ENCODE assay signal across 1 cellular context in the genomic region with DNA sequence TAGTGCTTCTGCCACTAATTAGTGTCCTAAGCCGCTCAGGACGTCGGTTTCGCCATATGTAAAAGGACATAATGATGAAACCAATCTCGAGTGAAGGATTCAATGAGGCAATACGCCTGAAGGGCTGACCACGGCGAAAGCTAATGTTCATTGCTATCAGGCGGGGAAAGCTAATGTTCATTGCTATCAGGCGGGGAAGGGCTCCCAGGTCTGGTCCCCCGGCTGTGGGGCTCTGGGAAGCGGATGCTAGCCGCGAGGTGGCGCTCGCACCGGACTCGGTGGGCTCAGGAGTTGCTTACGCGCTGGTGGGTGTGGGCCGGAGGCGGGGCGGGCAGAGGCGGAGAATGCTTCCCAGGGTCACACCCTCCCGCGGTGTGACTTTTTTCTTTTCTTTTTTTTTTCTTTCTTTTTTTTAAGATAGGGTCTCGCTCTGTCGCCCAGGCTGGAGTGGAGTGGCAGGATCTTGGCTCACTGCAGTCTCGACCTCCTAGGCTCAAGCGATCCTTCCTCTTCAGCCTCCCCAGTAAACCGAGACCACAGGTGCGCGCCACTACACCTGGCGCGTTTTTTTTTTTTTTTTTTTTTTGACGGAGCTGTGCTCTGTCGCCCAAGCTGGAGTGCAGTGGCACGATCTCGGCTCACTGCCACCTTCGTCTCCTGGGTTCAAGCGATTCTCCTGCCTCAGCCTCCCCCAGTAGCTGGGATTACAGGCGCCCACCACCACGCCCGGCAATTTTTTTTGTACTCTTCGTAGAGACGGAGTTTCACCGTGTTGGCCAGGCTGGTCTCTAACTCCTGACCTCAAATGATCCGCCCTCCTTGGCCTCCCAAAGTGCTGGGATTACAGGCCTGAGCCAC.
TF ChIP-seq lines count a peak whose summit lies in the region.

No MANE protein-coding gene starts in this region.

TF ChIP-seq in K562, 482 proteins besides CTCF, POLR2A, EP300 and RAD21 (continued from another document):
- no peak for TF ChIP-seq THRA (IDR thresholded peaks at IDR 0.05)
- 0 out of 3 replicates have a peak, but pooled peaks of 1 of the 2 experiments have one; percentile 49 for TF ChIP-seq CBX3 (IDR thresholded peaks at IDR 0.05; ENCODE audit: borderline replicate concordance in 1 of 2, low read length in 2 of 2)
- 0 out of 2 replicates have a peak, but pooled peaks have one; percentile 42 for TF ChIP-seq ETS1 (conservative IDR thresholded peaks at IDR 0.05; ENCODE audit: control insufficient read depth, low read depth, low read length)
- TF ChIP-seq, protein P1, sequence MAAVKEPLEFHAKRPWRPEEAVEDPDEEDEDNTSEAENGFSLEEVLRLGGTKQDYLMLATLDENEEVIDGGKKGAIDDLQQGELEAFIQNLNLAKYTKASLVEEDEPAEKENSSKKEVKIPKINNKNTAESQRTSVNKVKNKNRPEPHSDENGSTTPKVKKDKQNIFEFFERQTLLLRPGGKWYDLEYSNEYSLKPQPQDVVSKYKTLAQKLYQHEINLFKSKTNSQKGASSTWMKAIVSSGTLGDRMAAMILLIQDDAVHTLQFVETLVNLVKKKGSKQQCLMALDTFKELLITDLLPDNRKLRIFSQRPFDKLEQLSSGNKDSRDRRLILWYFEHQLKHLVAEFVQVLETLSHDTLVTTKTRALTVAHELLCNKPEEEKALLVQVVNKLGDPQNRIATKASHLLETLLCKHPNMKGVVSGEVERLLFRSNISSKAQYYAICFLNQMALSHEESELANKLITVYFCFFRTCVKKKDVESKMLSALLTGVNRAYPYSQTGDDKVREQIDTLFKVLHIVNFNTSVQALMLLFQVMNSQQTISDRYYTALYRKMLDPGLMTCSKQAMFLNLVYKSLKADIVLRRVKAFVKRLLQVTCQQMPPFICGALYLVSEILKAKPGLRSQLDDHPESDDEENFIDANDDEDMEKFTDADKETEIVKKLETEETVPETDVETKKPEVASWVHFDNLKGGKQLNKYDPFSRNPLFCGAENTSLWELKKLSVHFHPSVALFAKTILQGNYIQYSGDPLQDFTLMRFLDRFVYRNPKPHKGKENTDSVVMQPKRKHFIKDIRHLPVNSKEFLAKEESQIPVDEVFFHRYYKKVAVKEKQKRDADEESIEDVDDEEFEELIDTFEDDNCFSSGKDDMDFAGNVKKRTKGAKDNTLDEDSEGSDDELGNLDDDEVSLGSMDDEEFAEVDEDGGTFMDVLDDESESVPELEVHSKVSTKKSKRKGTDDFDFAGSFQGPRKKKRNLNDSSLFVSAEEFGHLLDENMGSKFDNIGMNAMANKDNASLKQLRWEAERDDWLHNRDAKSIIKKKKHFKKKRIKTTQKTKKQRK (IDR thresholded peaks at IDR 0.05; ENCODE audit: borderline replicate concordance, low read depth, low read length): no peak
- no peak for TF ChIP-seq ETV6 (IDR thresholded peaks at IDR 0.05; ENCODE audit: borderline replicate concordance in 1 of 2, low read depth in 2 of 2, low read length in 1 of 2)
- TF ChIP-seq ETV6 (CRISPR knock-in tag; IDR thresholded peaks at IDR 0.05; ENCODE audit: borderline replicate concordance): no peak
- TF ChIP-seq ZNF384 (IDR thresholded peaks at IDR 0.05; ENCODE audit: low read depth, low read length): peak; percentile 91
- TF ChIP-seq, protein P2, sequence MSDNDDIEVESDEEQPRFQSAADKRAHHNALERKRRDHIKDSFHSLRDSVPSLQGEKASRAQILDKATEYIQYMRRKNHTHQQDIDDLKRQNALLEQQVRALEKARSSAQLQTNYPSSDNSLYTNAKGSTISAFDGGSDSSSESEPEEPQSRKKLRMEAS (CRISPR knock-in tag; IDR thresholded peaks at IDR 0.05): no peak
- no peak for TF ChIP-seq TFE3 (CRISPR knock-in tag; IDR thresholded peaks at IDR 0.05)
- TF ChIP-seq, protein P3, sequence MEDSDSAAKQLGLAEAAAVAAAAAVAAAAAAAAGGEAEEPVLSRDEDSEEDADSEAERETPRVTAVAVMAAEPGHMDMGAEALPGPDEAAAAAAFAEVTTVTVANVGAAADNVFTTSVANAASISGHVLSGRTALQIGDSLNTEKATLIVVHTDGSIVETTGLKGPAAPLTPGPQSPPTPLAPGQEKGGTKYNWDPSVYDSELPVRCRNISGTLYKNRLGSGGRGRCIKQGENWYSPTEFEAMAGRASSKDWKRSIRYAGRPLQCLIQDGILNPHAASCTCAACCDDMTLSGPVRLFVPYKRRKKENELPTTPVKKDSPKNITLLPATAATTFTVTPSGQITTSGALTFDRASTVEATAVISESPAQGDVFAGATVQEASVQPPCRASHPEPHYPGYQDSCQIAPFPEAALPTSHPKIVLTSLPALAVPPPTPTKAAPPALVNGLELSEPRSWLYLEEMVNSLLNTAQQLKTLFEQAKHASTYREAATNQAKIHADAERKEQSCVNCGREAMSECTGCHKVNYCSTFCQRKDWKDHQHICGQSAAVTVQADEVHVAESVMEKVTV (CRISPR knock-in tag; IDR thresholded peaks at IDR 0.05): peak; percentile 65
- no peak for TF ChIP-seq KLF16 (IDR thresholded peaks at IDR 0.05)
- TF ChIP-seq, protein P4, sequence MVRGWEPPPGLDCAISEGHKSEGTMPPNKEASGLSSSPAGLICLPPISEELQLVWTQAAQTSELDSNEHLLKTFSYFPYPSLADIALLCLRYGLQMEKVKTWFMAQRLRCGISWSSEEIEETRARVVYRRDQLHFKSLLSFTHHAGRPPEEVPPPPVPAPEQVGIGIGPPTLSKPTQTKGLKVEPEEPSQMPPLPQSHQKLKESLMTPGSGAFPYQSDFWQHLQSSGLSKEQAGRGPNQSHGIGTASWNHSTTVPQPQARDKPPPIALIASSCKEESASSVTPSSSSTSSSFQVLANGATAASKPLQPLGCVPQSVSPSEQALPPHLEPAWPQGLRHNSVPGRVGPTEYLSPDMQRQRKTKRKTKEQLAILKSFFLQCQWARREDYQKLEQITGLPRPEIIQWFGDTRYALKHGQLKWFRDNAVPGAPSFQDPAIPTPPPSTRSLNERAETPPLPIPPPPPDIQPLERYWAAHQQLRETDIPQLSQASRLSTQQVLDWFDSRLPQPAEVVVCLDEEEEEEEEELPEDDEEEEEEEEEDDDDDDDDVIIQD (CRISPR knock-in tag; IDR thresholded peaks at IDR 0.05): no peak
- TF ChIP-seq, protein P5, sequence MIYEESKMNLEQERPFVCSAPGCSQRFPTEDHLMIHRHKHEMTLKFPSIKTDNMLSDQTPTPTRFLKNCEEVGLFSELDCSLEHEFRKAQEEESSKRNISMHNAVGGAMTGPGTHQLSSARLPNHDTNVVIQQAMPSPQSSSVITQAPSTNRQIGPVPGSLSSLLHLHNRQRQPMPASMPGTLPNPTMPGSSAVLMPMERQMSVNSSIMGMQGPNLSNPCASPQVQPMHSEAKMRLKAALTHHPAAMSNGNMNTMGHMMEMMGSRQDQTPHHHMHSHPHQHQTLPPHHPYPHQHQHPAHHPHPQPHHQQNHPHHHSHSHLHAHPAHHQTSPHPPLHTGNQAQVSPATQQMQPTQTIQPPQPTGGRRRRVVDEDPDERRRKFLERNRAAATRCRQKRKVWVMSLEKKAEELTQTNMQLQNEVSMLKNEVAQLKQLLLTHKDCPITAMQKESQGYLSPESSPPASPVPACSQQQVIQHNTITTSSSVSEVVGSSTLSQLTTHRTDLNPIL (CRISPR knock-in tag; IDR thresholded peaks at IDR 0.05): no peak
- TF ChIP-seq SPI1 (IDR thresholded peaks at IDR 0.05; ENCODE audit: borderline replicate concordance, low read depth, low read length): no peak
- no peak for TF ChIP-seq HDAC6 (IDR thresholded peaks at IDR 0.05; ENCODE audit: low read depth, low read length)
- TF ChIP-seq JUND (IDR thresholded peaks at IDR 0.05; ENCODE audit: borderline replicate concordance, low read depth, low read length): peak; percentile 71
- TF ChIP-seq JUND (tag; IDR thresholded peaks at IDR 0.05; ENCODE audit: borderline replicate concordance, low read depth, low read length): peak; percentile 41; the same call in 1 of the 3 replicates
- TF ChIP-seq RBM22 (IDR thresholded peaks at IDR 0.05; ENCODE audit: low read depth, low read length, poor library complexity, severe bottlenecking): no peak
- 0 out of 2 replicates have a peak, but pooled peaks have one; percentile 12 for TF ChIP-seq ZNF12 (CRISPR knock-in tag; IDR thresholded peaks at IDR 0.05)
- no peak for TF ChIP-seq RBM15 (IDR thresholded peaks at IDR 0.05; ENCODE audit: insufficient read depth, low read length)
